ENCODE assay signal across 8 cellular contexts in genomic region chr12:107026356-107026755, GRCh38. TPM values are rescaled to one million over a fixed set of nuclear protein-coding genes. Genes with fewer than 3 reads are reported as not detected.
DNase-seq lines count a peak whose midpoint lies in the region; ATAC-seq and TF ChIP-seq lines count a peak whose summit lies in the region.
"Not testable (repeated sequence)": the region's sequence is repeated elsewhere in the genome, so short reads cannot be mapped to it uniquely, and the experiment has no call there.

No MANE protein-coding gene starts in this region.

- peaks cover 32% of the 10 kb centered on the region for H3K79me2 ChIP-seq in smooth muscle cell (ENCODE audit: low read depth)

- not testable (repeated sequence) for H3K9me3 Mint-ChIP-seq in activated CD4-positive, alpha-beta memory T cell treated with anti-CD3 and anti-CD28 coated beads for 36 hours; chondrocyte (ENCODE audit: low read depth); immature natural killer cell; osteocyte (ENCODE audit: unreplicated experiment)

- H3K36me3 Mint-ChIP-seq in activated CD4-positive, alpha-beta memory T cell treated with anti-CD3 and anti-CD28 coated beads for 36 hours; chondrocyte (ENCODE audit: low read depth); immature natural killer cell; osteocyte (ENCODE audit: unreplicated experiment): not testable (repeated sequence)

- not testable (repeated sequence) for H3K9me3 ChIP-seq in smooth muscle cell (replicated peaks; ENCODE audit: low read depth); upper lobe of right lung

- peaks cover 23% of the 10 kb centered on the region for H3K4me1 ChIP-seq in smooth muscle cell (ENCODE audit: low read depth)
- peaks cover 16% of the 10 kb centered on the region for H3K4me1 ChIP-seq in upper lobe of right lung

- not testable (repeated sequence) for ATAC-seq in upper lobe of right lung

- H3K27ac ChIP-seq in C4-2B = peak overlapping the region; percentile 28; the same call in 1 of the 2 replicates
- H3K27ac ChIP-seq in smooth muscle cell (ENCODE audit: low read depth) = peak overlapping the region; percentile 99
- peak overlapping the region; percentile 74 for H3K27ac ChIP-seq in upper lobe of right lung

- peaks cover 58% of the 10 kb centered on the region for H3K4me1 Mint-ChIP-seq in activated CD4-positive, alpha-beta memory T cell treated with anti-CD3 and anti-CD28 coated beads for 36 hours (ENCODE audit: low read depth)
- H3K4me1 Mint-ChIP-seq in chondrocyte (ENCODE audit: low read depth) (peaks cover 45% of the 10 kb centered on the region), immature natural killer cell (peaks cover 52 to 69% of the 10 kb centered on the region in 2 donors), osteocyte (ENCODE audit: unreplicated experiment) (peaks cover 42% of the 10 kb centered on the region)

- peak overlapping the region; percentile 97 for H3K9ac ChIP-seq in smooth muscle cell (ENCODE audit: low read depth)

- CTCF ChIA-PET in activated CD4-positive, alpha-beta memory T cell treated with anti-CD3 and anti-CD28 coated beads for 36 hours (lab: Charles Lee) = not testable (repeated sequence)

- not testable (repeated sequence) for H3K4me3 Mint-ChIP-seq in activated CD4-positive, alpha-beta memory T cell treated with anti-CD3 and anti-CD28 coated beads for 36 hours; chondrocyte (ENCODE audit: unreplicated experiment); osteocyte (ENCODE audit: unreplicated experiment)
- H3K4me3 Mint-ChIP-seq in immature natural killer cell = peak overlapping the region in 2 of 5 donors; percentile 15 to 37

- not testable (repeated sequence) for H4K20me1 ChIP-seq in smooth muscle cell (ENCODE audit: low read depth)

- H3F3A ChIP-seq in smooth muscle cell (ENCODE audit: low read depth) = not testable (repeated sequence)

- H3K27ac Mint-ChIP-seq in activated CD4-positive, alpha-beta memory T cell treated with anti-CD3 and anti-CD28 coated beads for 36 hours = peak overlapping the region; percentile 89
- H3K27ac Mint-ChIP-seq in chondrocyte (ENCODE audit: unreplicated experiment) (peak overlapping the region; percentile 91), immature natural killer cell (peak overlapping the region; percentile 99 to 100 (median 100)), osteocyte (ENCODE audit: unreplicated experiment) (peak overlapping the region; percentile 98)

- H3K4me3 ChIP-seq in smooth muscle cell, upper lobe of right lung: not testable (repeated sequence)

- intact Hi-C loops in activated CD4-positive, alpha-beta memory T cell treated with anti-CD3 and anti-CD28 coated beads for 36 hours (cut with micrococcal nuclease) = loop anchor here (2.0 to 5.0 kb wide), 2 partner anchors 39 to 70 kb away; partner anchors contain the start of gene MTERF2
- intact Hi-C loops in upper lobe of right lung (cut with DNase I) = not testable (repeated sequence)

- peak; percentile 30 to 66 for DNase-seq in NCI-H524 (lab: John Stamatoyannopoulos, UW)
- not testable (repeated sequence) for DNase-seq in activated CD4-positive, alpha-beta memory T cell treated with anti-CD3 and anti-CD28 coated beads for 36 hours; chondrocyte (ENCODE audit: low spot score); immature natural killer cell; osteocyte (ENCODE audit: extremely low spot score, unreplicated experiment); smooth muscle cell (lab: John Stamatoyannopoulos, UW; ENCODE audit: unreplicated experiment); upper lobe of right lung

- POLR2A ChIA-PET in activated CD4-positive, alpha-beta memory T cell treated with anti-CD3 and anti-CD28 coated beads for 36 hours (lab: Charles Lee) = interaction anchor here (0.6 kb wide), 1 partner anchor 668 kb away, joined by 3 read pairs; no protein-coding TSS in a partner anchor

- H2AFZ ChIP-seq in smooth muscle cell (ENCODE audit: low read depth) = not testable (repeated sequence)

- H3K27me3 ChIP-seq in smooth muscle cell (ENCODE audit: low read depth); upper lobe of right lung: not testable (repeated sequence)

- not testable (repeated sequence) for H3K4me2 ChIP-seq in smooth muscle cell

- not testable (repeated sequence) for TF ChIP-seq CTCF in C4-2B (conservative IDR thresholded peaks at IDR 0.05); chondrocyte (IDR thresholded peaks at IDR 0.05); osteocyte (IDR thresholded peaks at IDR 0.05); smooth muscle cell (IDR thresholded peaks at IDR 0.05; ENCODE audit: borderline replicate concordance, insufficient read depth, poor library complexity, severe bottlenecking); upper lobe of right lung (IDR thresholded peaks at IDR 0.05)

- H3K36me3 ChIP-seq in smooth muscle cell (ENCODE audit: low read depth); upper lobe of right lung: not testable (repeated sequence)

- H3K27me3 Mint-ChIP-seq in activated CD4-positive, alpha-beta memory T cell treated with anti-CD3 and anti-CD28 coated beads for 36 hours; chondrocyte (ENCODE audit: low read depth); osteocyte (ENCODE audit: unreplicated experiment): not testable (repeated sequence)
- peaks cover 2 to 10% (median 4%) of the 10 kb centered on the region in 3 donors for H3K27me3 Mint-ChIP-seq in immature natural killer cell (ENCODE audit: low read depth in 3 of 3)

RNA-seq across cellular contexts. Expression of gene MTERF2, which starts 39.4 kb away (rescaled TPM):
- total RNA-seq in activated CD4-positive, alpha-beta memory T cell treated with anti-CD3 and anti-CD28 coated beads for 36 hours = 1 to 10 TPM; 5.6 to 5.7 TPM
- 7.0 to 12.3 TPM (median 7.5 TPM) in 3 replicates for total RNA-seq in chondrocyte
- 10 to 100 TPM in 1 of 3 donors, 1 to 10 TPM in 2; 7.7 to 10.6 (median 9.7) TPM for polyA plus RNA-seq in immature natural killer cell
- total RNA-seq in osteocyte = 12.1 and 12.5 TPM in 2 replicates
- total RNA-seq in smooth muscle cell = 2.8 and 5.8 TPM in 2 replicates
- polyA plus RNA-seq in smooth muscle cell = 5.0 and 8.4 TPM in 2 replicates
- 10.9 TPM for total RNA-seq in upper lobe of right lung

Comparison
In these comparisons a context has a peak if more than half of its experiments do, and no peak if none do; other contexts are left out.
1. H3K27ac ChIP-seq: peak in every context shown above with its lines; median percentile 99 in smooth muscle cell; 74 in upper lobe of right lung; 28 in C4-2B.